Comparison of ENCODE assay signal across 8 cellular contexts in the genomic region with DNA sequence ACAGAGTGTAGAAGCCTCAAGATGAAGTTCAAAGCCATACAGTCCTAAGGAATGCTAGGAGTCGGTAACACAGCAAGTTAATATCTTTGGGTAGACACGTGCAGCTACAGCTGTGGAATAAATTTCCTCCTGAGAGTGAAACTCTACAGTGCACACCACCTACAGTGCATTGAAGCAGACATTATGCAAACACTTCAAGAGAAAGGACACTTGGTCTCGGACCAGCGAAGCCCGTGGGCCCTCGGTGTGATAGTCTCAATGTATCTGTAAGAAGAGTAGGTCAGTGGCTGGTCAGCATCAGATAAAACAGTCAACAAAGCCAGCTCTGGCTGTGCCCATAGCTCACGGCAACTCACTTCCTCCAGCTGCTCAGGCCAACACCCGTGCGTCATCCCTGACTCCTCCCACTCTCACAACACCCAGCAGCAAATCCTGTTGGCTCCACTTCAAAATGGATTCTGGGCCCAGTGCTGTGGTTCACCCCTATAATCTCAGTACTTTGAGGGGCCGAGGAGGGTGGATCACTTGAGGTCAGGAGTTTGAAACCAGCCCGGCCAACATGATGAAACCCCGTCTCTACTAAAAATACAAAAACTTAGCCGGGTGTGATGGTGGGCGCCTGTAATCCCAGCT. TPM values are rescaled to one million over a fixed set of nuclear protein-coding genes. Genes with fewer than 3 reads are reported as not detected.
DNase-seq lines count a peak whose midpoint lies in the region; ATAC-seq and TF ChIP-seq lines count a peak whose summit lies in the region.
"Not testable (repeated sequence)": the region's sequence is repeated elsewhere in the genome, so short reads cannot be mapped to it uniquely, and the experiment has no call there.

No MANE protein-coding gene starts in this region.

- H3K9ac ChIP-seq in fibroblast of lung (ENCODE audit: insufficient read depth, low read length): not testable (repeated sequence)

- not testable (repeated sequence) for H3K27me3 Mint-ChIP-seq in activated T-cell treated with anti-CD3 and anti-CD28 coated beads, Interleukin-2, amount 50 U/mL, for 72 hours (ENCODE audit: low read depth); memory B cell; stimulated activated naive CD8-positive, alpha-beta T cell treated with anti-CD3 and anti-CD28 coated beads, Interleukin-15, amount 100 ng/mL, for 72 hours

- H3F3A ChIP-seq in DOHH2 (ENCODE audit: control insufficient read depth, insufficient read depth): peaks cover 42% of the 10 kb centered on the region

- not testable (repeated sequence) for H3K9me2 ChIP-seq in DOHH2 (replicated peaks; ENCODE audit: control insufficient read depth, low read length); OCI-LY7 (ENCODE audit: insufficient read depth, low read length)

- H3K4me1 ChIP-seq in DOHH2 (ENCODE audit: control insufficient read depth, low read length) (peaks cover 87% of the 10 kb centered on the region), OCI-LY7 (ENCODE audit: insufficient read depth, low read length, poor library complexity, severe bottlenecking) (peaks cover 82% of the 10 kb centered on the region)
- H3K4me1 ChIP-seq in fibroblast of lung (ENCODE audit: control insufficient read depth, extremely low read depth, insufficient read depth, low read length): not testable (repeated sequence)

- H3K4me2 ChIP-seq in DOHH2 (ENCODE audit: low read length): peak overlapping the region; percentile 77
- H3K4me2 ChIP-seq in OCI-LY7 (ENCODE audit: low read length): peak overlapping the region; percentile 57
- not testable (repeated sequence) for H3K4me2 ChIP-seq in fibroblast of lung (ENCODE audit: extremely low read depth, insufficient read depth, low read length)

- H3K9me3 ChIP-seq in DOHH2 (ENCODE audit: control insufficient read depth, insufficient read depth, low read length); OCI-LY7 (ENCODE audit: low read length); fibroblast of lung (ENCODE audit: control insufficient read depth, insufficient read depth, low read depth, low read length): not testable (repeated sequence)

- peaks cover 30% of the 10 kb centered on the region for H3K4me1 Mint-ChIP-seq in activated T-cell treated with anti-CD3 and anti-CD28 coated beads, Interleukin-2, amount 50 U/mL, for 72 hours (ENCODE audit: low read depth)
- peaks cover 20% of the 10 kb centered on the region for H3K4me1 Mint-ChIP-seq in memory B cell
- H3K4me1 Mint-ChIP-seq in stimulated activated naive CD8-positive, alpha-beta T cell treated with anti-CD3 and anti-CD28 coated beads, Interleukin-15, amount 100 ng/mL, for 72 hours: peaks cover 30% of the 10 kb centered on the region

- not testable (repeated sequence) for TF ChIP-seq CTCF in DOHH2 (IDR thresholded peaks at IDR 0.05; ENCODE audit: low read depth, low read length, poor library complexity, severe bottlenecking); OCI-LY7 (conservative IDR thresholded peaks at IDR 0.05; ENCODE audit: low read length); fibroblast of lung (conservative IDR thresholded peaks at IDR 0.05 in 1 of 2, IDR thresholded peaks at IDR 0.05 in 1 of 2; ENCODE audit: low read depth in 1 of 2, low read length in 2 of 2)

- H4K20me1 ChIP-seq in DOHH2 (ENCODE audit: control insufficient read depth, insufficient read depth, low read depth, low read length); OCI-LY7 (ENCODE audit: insufficient read depth, low read length); fibroblast of lung (ENCODE audit: control insufficient read depth, extremely low read depth, insufficient read depth, low read length): not testable (repeated sequence)

- H2AFZ ChIP-seq in OCI-LY7 (ENCODE audit: low read length): not testable (repeated sequence)
- H2AFZ ChIP-seq in fibroblast of lung (ENCODE audit: low read length): peak overlapping the region; percentile 35

- POLR2A ChIA-PET in OCI-LY7 (lab: Charles Lee): interaction anchor here (1.1 to 1.3 kb wide), 3 partner anchors 9 to 13 kb away, joined by 4 to 5 read pairs (median 5); no protein-coding TSS in a partner anchor

- CTCF ChIA-PET in OCI-LY7 (lab: Charles Lee; ENCODE audit: unreplicated experiment): not testable (repeated sequence)

- not testable (repeated sequence) for H3K36me3 ChIP-seq in DOHH2 (ENCODE audit: control insufficient read depth, low read length); OCI-LY7 (ENCODE audit: insufficient read depth, low read length); fibroblast of lung (ENCODE audit: control insufficient read depth, insufficient read depth, low read length)

- H3K27ac Mint-ChIP-seq in activated T-cell treated with anti-CD3 and anti-CD28 coated beads, Interleukin-2, amount 50 U/mL, for 72 hours: peak overlapping the region; percentile 54
- H3K27ac Mint-ChIP-seq in memory B cell: peak overlapping the region; percentile 90
- H3K27ac Mint-ChIP-seq in stimulated activated naive CD8-positive, alpha-beta T cell treated with anti-CD3 and anti-CD28 coated beads, Interleukin-15, amount 100 ng/mL, for 72 hours: peak overlapping the region; percentile 46 to 67

- H3K9me3 Mint-ChIP-seq in activated T-cell treated with anti-CD3 and anti-CD28 coated beads, Interleukin-2, amount 50 U/mL, for 72 hours; memory B cell; stimulated activated naive CD8-positive, alpha-beta T cell treated with anti-CD3 and anti-CD28 coated beads, Interleukin-15, amount 100 ng/mL, for 72 hours: not testable (repeated sequence)

- not testable (repeated sequence) for H3K27me3 ChIP-seq in DOHH2 (ENCODE audit: control insufficient read depth, low read length); fibroblast of lung (ENCODE audit: control insufficient read depth, insufficient read depth, low read length)

- not testable (repeated sequence) for BruUV-seq in OCI-LY7 (replicated peaks; lab: Mats Ljungman, UMichigan)

- peak overlapping the region; percentile 65 for H3K4me3 ChIP-seq in DOHH2 (ENCODE audit: low read length)
- H3K4me3 ChIP-seq in OCI-LY7 (ENCODE audit: low read depth, low read length, poor library complexity, severe bottlenecking): peak overlapping the region; percentile 49
- not testable (repeated sequence) for H3K4me3 ChIP-seq in fibroblast of lung (replicated peaks in 1 of 4; ENCODE audit: control extremely low read depth in 1 of 4, insufficient read depth in 1 of 4, low read depth in 3 of 4, low read length in 4 of 4)

- H3K27ac ChIP-seq in DOHH2 (ENCODE audit: low read depth, low read length): peak overlapping the region; percentile 92
- H3K27ac ChIP-seq in OCI-LY7 (ENCODE audit: low read depth, low read length, poor library complexity, severe bottlenecking): peak overlapping the region; percentile 93
- H3K27ac ChIP-seq in fibroblast of lung (ENCODE audit: insufficient read depth, low read length): peak overlapping the region; percentile 54

- H3K79me2 ChIP-seq in DOHH2 (ENCODE audit: control insufficient read depth, low read length); OCI-LY7 (ENCODE audit: insufficient read depth, low read depth, low read length); fibroblast of lung (ENCODE audit: control insufficient read depth, insufficient read depth, low read length): not testable (repeated sequence)

- H3K4me3 Mint-ChIP-seq in activated T-cell treated with anti-CD3 and anti-CD28 coated beads, Interleukin-2, amount 50 U/mL, for 72 hours: peak overlapping the region; percentile 34 to 47
- H3K4me3 Mint-ChIP-seq in memory B cell: peak overlapping the region; percentile 67
- H3K4me3 Mint-ChIP-seq in stimulated activated naive CD8-positive, alpha-beta T cell treated with anti-CD3 and anti-CD28 coated beads, Interleukin-15, amount 100 ng/mL, for 72 hours: not testable (repeated sequence)

- not testable (repeated sequence) for H3K36me3 Mint-ChIP-seq in activated T-cell treated with anti-CD3 and anti-CD28 coated beads, Interleukin-2, amount 50 U/mL, for 72 hours (ENCODE audit: insufficient read depth in 2 of 2); memory B cell

- DNase-seq in OCI-LY7 (ENCODE audit: low spot score) (peak; percentile 69), fibroblast of lung (ENCODE audit: low read depth in 2 of 2) (peak in 1 of 2 donors; percentile 37), memory B cell (ENCODE audit: low spot score in 2 of 2) (peak in 1 of 2 donors; percentile 35)
- DNase-seq in activated T-cell treated with anti-CD3 and anti-CD28 coated beads, Interleukin-2, amount 50 U/mL, for 72 hours: peak in 1 of 2 donors; percentile 9
- DNase-seq in stimulated activated naive CD8-positive, alpha-beta T cell treated with anti-CD3 and anti-CD28 coated beads, Interleukin-15, amount 100 ng/mL, for 72 hours: not testable (repeated sequence)

- ATAC-seq in GM21367 (IDR thresholded peaks at IDR 0.05; ENCODE audit: unreplicated experiment) (peak; percentile 40), HG03045 (IDR thresholded peaks at IDR 0.05; ENCODE audit: unreplicated experiment) (peak; percentile 42), memory B cell (ENCODE audit: low read depth) (peak; percentile 71)
- peak; percentile 70 to 81 for ATAC-seq in activated T-cell treated with anti-CD3 and anti-CD28 coated beads, Interleukin-2, amount 50 U/mL, for 72 hours (replicated peaks in 1 of 2)
- peak; percentile 82 for ATAC-seq in stimulated activated naive CD8-positive, alpha-beta T cell treated with anti-CD3 and anti-CD28 coated beads, Interleukin-15, amount 100 ng/mL, for 72 hours

- intact Hi-C loops in OCI-LY7 (cut with micrococcal nuclease; ENCODE audit: unreplicated experiment): loop anchor here (5.0 kb wide), 1 partner anchor 180 kb away; no protein-coding TSS in a partner anchor

RNA-seq across cellular contexts. Expression of a gene that starts 16.4 kb away (rescaled TPM):
- total RNA-seq in OCI-LY7 (2014; rRNA removed; shearing (Covaris generic)): 93.9 and 98.0 TPM in 2 replicates
- total RNA-seq in OCI-LY7 (2022) (36.4 and 39.5 TPM in 2 replicates), fibroblast of lung (3.3 and 4.6 TPM in 2 replicates)
- 1 to 10 TPM; 1.2 to 1.6 TPM for total RNA-seq in activated T-cell treated with anti-CD3 and anti-CD28 coated beads, Interleukin-2, amount 50 U/mL, for 72 hours
- polyA plus RNA-seq in fibroblast of lung: 1.6 and 5.5 TPM in 2 replicates
- 1.8 and 4.8 TPM in 2 replicates for polyA plus RNA-seq in fibroblast of lung (2012)
- not detected in 2 replicates for polyA minus RNA-seq in fibroblast of lung (ENCODE audit: low replicate concordance)

RNA-seq across cellular contexts. Expression of a gene that starts 17.7 kb away (rescaled TPM):
- total RNA-seq in OCI-LY7 (2014; rRNA removed; shearing (Covaris generic)): 125 and 137 TPM in 2 replicates
- total RNA-seq in OCI-LY7 (2022) (149 and 172 TPM in 2 replicates), fibroblast of lung (19.5 and 21.3 TPM in 2 replicates)
- 10 to 100 TPM; 32.5 to 35.9 TPM for total RNA-seq in activated T-cell treated with anti-CD3 and anti-CD28 coated beads, Interleukin-2, amount 50 U/mL, for 72 hours
- polyA plus RNA-seq in fibroblast of lung: 18.9 and 34.0 TPM in 2 replicates
- polyA plus RNA-seq in fibroblast of lung (2012): 37.5 and 58.3 TPM in 2 replicates
- polyA minus RNA-seq in fibroblast of lung (ENCODE audit: low replicate concordance): 24.6 and 47.3 TPM in 2 replicates
